Comparison of ENCODE assay signal across 8 cellular contexts in the genomic region with DNA sequence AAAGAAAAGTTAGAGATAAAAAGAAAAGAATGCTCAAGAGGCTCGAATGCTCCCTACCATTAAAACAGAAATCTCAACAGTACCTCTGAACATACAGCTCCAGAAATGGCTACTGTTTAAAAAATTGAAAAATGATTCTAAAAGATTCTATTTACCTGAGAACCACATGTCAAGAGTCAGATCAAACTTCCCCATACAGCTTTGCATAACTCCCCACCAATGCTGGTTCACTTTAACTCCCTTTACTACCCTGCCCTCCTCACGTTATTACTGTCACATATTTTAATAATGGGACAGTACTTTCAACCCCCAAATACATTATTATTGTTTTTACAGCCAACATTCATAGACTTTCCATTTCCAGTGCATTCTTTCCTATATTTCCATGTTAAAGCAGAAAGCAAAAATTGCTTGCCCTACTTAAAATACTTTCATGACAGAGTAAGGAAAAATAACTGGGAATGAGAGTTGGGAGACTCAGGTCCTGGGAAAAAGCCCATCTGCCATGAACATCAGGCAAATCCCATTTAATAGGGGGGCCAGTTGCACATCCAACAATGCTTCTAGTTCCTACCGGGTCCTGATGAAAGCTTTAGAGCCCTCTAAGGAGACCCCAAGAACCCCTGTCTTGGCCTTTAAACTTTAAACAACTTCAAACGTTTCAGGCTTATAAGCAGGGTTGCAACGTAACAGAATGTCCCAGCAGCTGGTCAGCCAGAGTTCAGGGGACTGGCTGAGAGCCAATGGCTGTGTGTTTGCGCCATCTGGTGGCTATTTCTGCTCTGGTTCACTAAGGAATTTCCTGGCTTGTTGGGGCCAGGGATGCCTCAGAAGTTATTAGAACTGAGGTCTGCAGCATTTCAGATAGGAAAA.
DNase-seq lines count a peak whose midpoint lies in the region; ATAC-seq and TF ChIP-seq lines count a peak whose summit lies in the region.

No MANE protein-coding gene starts in this region.

- no peaks in the 10 kb centered on the region for H3K9me3 ChIP-seq in HCT116 (ENCODE audit: control insufficient read depth in 1 of 2, insufficient read depth in 1 of 2, low read depth in 1 of 2, low read length in 2 of 2)

- peak; percentile 83 for ATAC-seq in HCT116
- ATAC-seq in HG03039 (IDR thresholded peaks at IDR 0.05; ENCODE audit: unreplicated experiment) = no peak

- H3K4me2 ChIP-seq in HCT116 (ENCODE audit: low read length) = peak overlapping the region; percentile 22; the same call in 1 of the 2 replicates

- H3K36me3 Mint-ChIP-seq in chondrocyte (ENCODE audit: low read depth) = no peaks in the 10 kb centered on the region

- no peaks in the 10 kb centered on the region for H3K79me2 ChIP-seq in HCT116 (ENCODE audit: insufficient read depth, low read length)

- intact Hi-C loops in HCT116 (cut with micrococcal nuclease) = loop anchor here (1.0 to 5.0 kb wide), 5 partner anchors 174 to 760 kb away; no protein-coding TSS in a partner anchor

- POLR2A ChIA-PET in HCT116 (lab: Charles Lee) = no interaction called here

- no peaks in the 10 kb centered on the region for H3K9me2 ChIP-seq in HCT116 (ENCODE audit: insufficient read depth)

- RAD21 ChIA-PET in HCT116 (lab: Charles Lee; ENCODE audit: low non-redundant PET in 1 of 2, low total read pairs in 2 of 2, uncharacterized antibody in 2 of 2, unreplicated experiment in 2 of 2) = no interaction called here

- peaks cover 10% of the 10 kb centered on the region for H3K4me1 Mint-ChIP-seq in chondrocyte (ENCODE audit: low read depth)

- DNase-seq in DMS114 treated with DMSO at 0.1 percent for 48 hours (lab: John Stamatoyannopoulos, UW; ENCODE audit: unreplicated experiment) = peak; percentile 50
- DNase-seq in HCT116 (ENCODE audit: low read depth, low spot score) = peak; percentile 61
- peak; percentile 49 for DNase-seq in NCI-H2171 (lab: John Stamatoyannopoulos, UW)
- no peak for DNase-seq in chondrocyte (ENCODE audit: low spot score)
- DNase-seq in kidney tubule cell (ENCODE audit: low spot score) = peak; percentile 71
- peak in 3 of 4 experiments; percentile 13 to 28 (median 24) for DNase-seq in stimulated activated CD4-positive, alpha-beta T cell treated with anti-CD3 and anti-CD28 coated beads, Interleukin-1b, Interleukin-23, amount 100 ng/mL, for 24 hours (ENCODE audit: low read depth in 4 of 4, low spot score in 1 of 4)

- H3K9me3 Mint-ChIP-seq in chondrocyte (ENCODE audit: low read depth) = no peaks in the 10 kb centered on the region

- peak; percentile 83 for TF ChIP-seq RAD21 in HCT116 (IDR thresholded peaks at IDR 0.05; ENCODE audit: low read depth)

- H2AFZ ChIP-seq in HCT116 (ENCODE audit: low read depth, low read length, poor library complexity, severe bottlenecking) = peak overlapping the region; percentile 47

- H3K27ac ChIP-seq in HCT116 (ENCODE audit: low read depth, low read length) = no peak overlapping the region

- H3K4me3 ChIP-seq in HCT116 (replicated peaks in 1 of 2; ENCODE audit: low read depth in 1 of 2, low read length in 2 of 2) = no peak overlapping the region
- no peak overlapping the region for H3K4me3 ChIP-seq in WI38 (ENCODE audit: low read depth, low read length)

- no TSS peak for BruUV-seq in HCT116 (replicated peaks; lab: Mats Ljungman, UMichigan)

- CTCF ChIA-PET in HCT116 (lab: Charles Lee) = interaction anchor here (0.6 to 5.0 kb wide), 8 partner anchors 19 to 760 kb away, joined by 3 to 43 read pairs (median 12); no protein-coding TSS in a partner anchor

- no peaks in the 10 kb centered on the region for H4K20me1 ChIP-seq in HCT116 (ENCODE audit: insufficient read depth)

- H3K27me3 ChIP-seq in HCT116 (ENCODE audit: insufficient read depth, low read length) = no peaks in the 10 kb centered on the region

- H3K27me3 Mint-ChIP-seq in chondrocyte (ENCODE audit: low read depth) = peaks cover 10% of the 10 kb centered on the region

- 0 out of 4 replicates have a peak, but pooled peaks cover 0 to 4% of the 10 kb centered on the region in 2 experiments for H3K4me1 ChIP-seq in HCT116 (ENCODE audit: control insufficient read depth in 1 of 2, insufficient read depth in 2 of 2, low read length in 2 of 2)

- no peak for TF ChIP-seq POLR2A in HCT116 (IDR thresholded peaks at IDR 0.05; ENCODE audit: borderline replicate concordance, extremely low read depth, insufficient read depth, insufficient read length)

- TF ChIP-seq CTCF in HCT116 (IDR thresholded peaks at IDR 0.05 in 2 of 3, conservative IDR thresholded peaks at IDR 0.05 in 1 of 3; ENCODE audit: borderline replicate concordance in 1 of 3, insufficient read depth in 1 of 3, low read depth in 2 of 3, low read length in 2 of 3) (peak; percentile 75 to 95 (median 79)), WI38 (IDR thresholded peaks at IDR 0.05; ENCODE audit: low read depth, low read length) (peak; percentile 69), chondrocyte (IDR thresholded peaks at IDR 0.05) (peak; percentile 96)

- no peak overlapping the region for H3K9ac ChIP-seq in HCT116 (ENCODE audit: low read length)

- H3K36me3 ChIP-seq in HCT116 (ENCODE audit: control insufficient read depth in 1 of 2, insufficient read depth in 2 of 2, low read length in 2 of 2) = no peaks in the 10 kb centered on the region

- peak overlapping the region; percentile 54 for H3K27ac Mint-ChIP-seq in chondrocyte (ENCODE audit: unreplicated experiment)

- H3K4me3 Mint-ChIP-seq in chondrocyte (ENCODE audit: unreplicated experiment) = no peak overlapping the region

TF ChIP-seq in HCT116, 20 proteins besides CTCF, POLR2A, EP300 and RAD21:
- peak; percentile 27; the same call in 1 of the 2 replicates for TF ChIP-seq POLR2AphosphoS5 (IDR thresholded peaks at IDR 0.05; ENCODE audit: low read depth, low read length)
- TF ChIP-seq TCF7L2 (IDR thresholded peaks at IDR 0.05; ENCODE audit: borderline replicate concordance, extremely low read depth, insufficient read depth, insufficient read length) = peak; percentile 19
- no peak for TF ChIP-seq EGR1 (IDR thresholded peaks at IDR 0.05; ENCODE audit: low read depth)
- TF ChIP-seq, protein P1, sequence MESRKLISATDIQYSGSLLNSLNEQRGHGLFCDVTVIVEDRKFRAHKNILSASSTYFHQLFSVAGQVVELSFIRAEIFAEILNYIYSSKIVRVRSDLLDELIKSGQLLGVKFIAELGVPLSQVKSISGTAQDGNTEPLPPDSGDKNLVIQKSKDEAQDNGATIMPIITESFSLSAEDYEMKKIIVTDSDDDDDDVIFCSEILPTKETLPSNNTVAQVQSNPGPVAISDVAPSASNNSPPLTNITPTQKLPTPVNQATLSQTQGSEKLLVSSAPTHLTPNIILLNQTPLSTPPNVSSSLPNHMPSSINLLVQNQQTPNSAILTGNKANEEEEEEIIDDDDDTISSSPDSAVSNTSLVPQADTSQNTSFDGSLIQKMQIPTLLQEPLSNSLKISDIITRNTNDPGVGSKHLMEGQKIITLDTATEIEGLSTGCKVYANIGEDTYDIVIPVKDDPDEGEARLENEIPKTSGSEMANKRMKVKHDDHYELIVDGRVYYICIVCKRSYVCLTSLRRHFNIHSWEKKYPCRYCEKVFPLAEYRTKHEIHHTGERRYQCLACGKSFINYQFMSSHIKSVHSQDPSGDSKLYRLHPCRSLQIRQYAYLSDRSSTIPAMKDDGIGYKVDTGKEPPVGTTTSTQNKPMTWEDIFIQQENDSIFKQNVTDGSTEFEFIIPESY (IDR thresholded peaks at IDR 0.05; ENCODE audit: extremely low read depth, insufficient replicate concordance, low read length) = no peak
- TF ChIP-seq ZFX (IDR thresholded peaks at IDR 0.05) = no peak
- no peak for TF ChIP-seq ELF1 (IDR thresholded peaks at IDR 0.05; ENCODE audit: borderline replicate concordance, low read depth)
- TF ChIP-seq YY1 (IDR thresholded peaks at IDR 0.05; ENCODE audit: extremely low read depth, insufficient replicate concordance, low read depth, low read length) = no peak
- no peak for TF ChIP-seq SIN3A (IDR thresholded peaks at IDR 0.05; ENCODE audit: low read depth)
